In genomic region chr13:44575035-44575434, GRCh38 we compare ENCODE assay signal across 10 cellular contexts. TPM values are rescaled to one million over a fixed set of nuclear protein-coding genes. Genes with fewer than 3 reads are reported as not detected.
DNase-seq lines count a peak whose midpoint lies in the region; ATAC-seq, FAIRE-seq and TF ChIP-seq lines count a peak whose summit lies in the region.
"Had no signal": no experiment of that assay in that cellular context is flagged by ENCODE, and none has a peak within 500 bp of the region (broad histone marks: within the 10 kb centered on the region; RNA-seq: fewer than 3 reads in every experiment).

No MANE protein-coding gene starts in this region.

- ATAC-seq in A549 (no peak), HG03354 (IDR thresholded peaks at IDR 0.05; ENCODE audit: poor library complexity, severe bottlenecking, unreplicated experiment) (no peak)
- ATAC-seq in central memory CD8-positive, alpha-beta T cell (replicated peaks; ENCODE audit: extremely low read depth, poor library complexity, severe bottlenecking) = no peak

- H3K4me1 ChIP-seq in A549 (peaks cover 56% of the 10 kb centered on the region), HUES48 (ENCODE audit: control insufficient read depth, insufficient read depth, low read length) (peaks cover 51% of the 10 kb centered on the region), muscle layer of duodenum (ENCODE audit: control insufficient read depth in 1 of 2, insufficient read depth in 2 of 2, low read length in 2 of 2) (peaks cover 17 to 30% of the 10 kb centered on the region in 2 donors)

- H3K27me3 ChIP-seq in HUES48 (ENCODE audit: control insufficient read depth, insufficient read depth, low read length) = no peaks in the 10 kb centered on the region
- H3K27me3 ChIP-seq in muscle layer of duodenum (ENCODE audit: low read depth, low read length) = no peaks in the 10 kb centered on the region

- TF ChIP-seq EP300 in A549 (IDR thresholded peaks at IDR 0.05) = no peak

- no peaks in the 10 kb centered on the region for H3K9me3 Mint-ChIP-seq in central memory CD8-positive, alpha-beta T cell

- no peaks in the 10 kb centered on the region for H3K27me3 Mint-ChIP-seq in central memory CD8-positive, alpha-beta T cell

- 80% methylated on average over 1 of the region's 1 CpG for WGBS in A549 (ENCODE audit: missing lambda C conversion rate)

- peak overlapping the region; percentile 97 for H3K4me3 Mint-ChIP-seq in central memory CD8-positive, alpha-beta T cell

- peaks cover 48% of the 10 kb centered on the region for H3K4me1 Mint-ChIP-seq in central memory CD8-positive, alpha-beta T cell

- H3K27ac Mint-ChIP-seq in central memory CD8-positive, alpha-beta T cell (ENCODE audit: low read depth) = peak overlapping the region; percentile 91

- peaks cover 22% of the 10 kb centered on the region for H3K36me3 Mint-ChIP-seq in central memory CD8-positive, alpha-beta T cell (ENCODE audit: insufficient read depth)

- H3K4me2 ChIP-seq in A549 = peak overlapping the region; percentile 86

- H3K4me3 ChIP-seq in A549 (peak overlapping the region; percentile 96), HUES48 (ENCODE audit: low read depth, low read length) (peak overlapping the region; percentile 84), muscle layer of duodenum (ENCODE audit: low read depth in 1 of 2, low read length in 2 of 2) (peak overlapping the region; percentile 74 to 95)

- TF ChIP-seq RAD21 in A549 (conservative IDR thresholded peaks at IDR 0.05 in 1 of 2, IDR thresholded peaks at IDR 0.05 in 1 of 2) = no peak

- DNase-seq in A549 (ENCODE audit: low read depth in 1 of 2, low spot score in 1 of 2) (no peak), hippocampal formation (lab: John Stamatoyannopoulos, UW) (no peak), hepatic stellate cell (ENCODE audit: low spot score) (no peak), NCI-H2196 treated with DMSO at 0.1 percent for 48 hours (lab: John Stamatoyannopoulos, UW; ENCODE audit: unreplicated experiment) (no peak)
- DNase-seq in central memory CD8-positive, alpha-beta T cell (ENCODE audit: low spot score in 2 of 2) = no peak
- DNase-seq: NCI-H774 had no signal

- peak overlapping the region in 1 of 2 experiments; percentile 100; a peak in 3 of 6 replicates for H3K27ac ChIP-seq in A549
- H3K27ac ChIP-seq in HUES48 (ENCODE audit: low read depth, low read length) = no peak overlapping the region
- no peak overlapping the region for H3K27ac ChIP-seq in muscle layer of duodenum (ENCODE audit: low read length)

- H3K9ac ChIP-seq in HUES48 (ENCODE audit: low read depth, low read length) = no peak overlapping the region

- no peak for TF ChIP-seq CTCF in A549 (IDR thresholded peaks at IDR 0.05)

- TF ChIP-seq POLR2A in A549 (IDR thresholded peaks at IDR 0.05; ENCODE audit: low read length) = no peak

- CTCF ChIA-PET in A549 (lab: Yijun Ruan, JAX) = interaction anchor here (2.2 kb wide), 1 partner anchor 92 kb away, joined by 11 read pairs; no protein-coding TSS in a partner anchor

- H3K9me3 ChIP-seq in A549 (no peaks in the 10 kb centered on the region), HUES48 (ENCODE audit: control insufficient read depth, insufficient read depth, low read length) (no peaks in the 10 kb centered on the region), muscle layer of duodenum (ENCODE audit: control insufficient read depth in 1 of 2, low read length in 2 of 2) (no peaks in the 10 kb centered on the region)

- POLR2A ChIA-PET in A549 (lab: Yijun Ruan, JAX) = interaction anchor here (0.9 kb wide), 1 partner anchor 343 kb away, joined by 3 read pairs; no protein-coding TSS in a partner anchor

- peaks cover 28% of the 10 kb centered on the region for H3K36me3 ChIP-seq in HUES48 (ENCODE audit: control insufficient read depth, insufficient read depth, low read length)
- H3K36me3 ChIP-seq in muscle layer of duodenum (ENCODE audit: control insufficient read depth in 1 of 2, insufficient read depth in 2 of 2, low read length in 2 of 2) = peaks cover 0 to 4% of the 10 kb centered on the region in 2 donors

- FAIRE-seq in A549 (lab: Jason Lieb, UNC) = no peak
- FAIRE-seq: G401.6 had no signal

TF ChIP-seq in A549, 52 proteins besides CTCF, POLR2A, EP300 and RAD21:
- TF ChIP-seq HOXB13 (CRISPR knock-in tag; IDR thresholded peaks at IDR 0.05; ENCODE audit: low read depth) = no peak
- TF ChIP-seq ELK1 (IDR thresholded peaks at IDR 0.05; ENCODE audit: low read depth, low read length) = no peak
- TF ChIP-seq REST (IDR thresholded peaks at IDR 0.05) = no peak
- TF ChIP-seq ZSCAN20 (CRISPR knock-in tag; IDR thresholded peaks at IDR 0.05) = no peak
- no peak for TF ChIP-seq TFCP2L1 (CRISPR knock-in tag; IDR thresholded peaks at IDR 0.05)
- no peak for TF ChIP-seq HEYL (CRISPR knock-in tag; IDR thresholded peaks at IDR 0.05)
- TF ChIP-seq ZFP36 (IDR thresholded peaks at IDR 0.05; ENCODE audit: borderline replicate concordance, partially characterized antibody) = no peak
- no peak for TF ChIP-seq MYC (IDR thresholded peaks at IDR 0.05; ENCODE audit: borderline replicate concordance, low read length)
- TF ChIP-seq SMC3 (IDR thresholded peaks at IDR 0.05) = no peak
- no peak for TF ChIP-seq HOXB5 (CRISPR knock-in tag; IDR thresholded peaks at IDR 0.05)
- no peak for TF ChIP-seq TP53 (CRISPR knock-in tag; IDR thresholded peaks at IDR 0.05)
- TF ChIP-seq KDM1A (IDR thresholded peaks at IDR 0.05; ENCODE audit: low read depth) = no peak
- no peak for TF ChIP-seq CHD4 (IDR thresholded peaks at IDR 0.05; ENCODE audit: borderline replicate concordance)
- TF ChIP-seq MAFK (IDR thresholded peaks at IDR 0.05; ENCODE audit: partially characterized antibody) = no peak
- no peak for TF ChIP-seq ESRRA (IDR thresholded peaks at IDR 0.05; ENCODE audit: borderline replicate concordance, low read length)
- no peak for TF ChIP-seq CEBPB (IDR thresholded peaks at IDR 0.05)

RNA-seq across cellular contexts. Expression of gene TSC22D1, which starts 1.1 kb away (rescaled TPM):
- polyA plus RNA-seq in A549 (2011; rRNA removed) (176 and 196 TPM in 2 replicates), A549 (2017; fragmentation: RNase III; extraction: RNeasy Plus Mini Kit Qiagen cat#74134 plus additional on column Dnase treatment) (52.3 to 73.7 TPM (median 66.8 TPM) in 3 replicates)
- polyA plus RNA-seq in A549 (2012; cell fraction: cytosol; rRNA removed) = 62.7 and 70.0 TPM in 2 replicates
- polyA plus RNA-seq in A549 (2012; cell fraction: nucleus; rRNA removed) = 48.0 and 67.9 TPM in 2 replicates
- polyA minus RNA-seq in A549 (2011; rRNA and poly(A)+ RNA removed) = 100 and 122 TPM in 2 replicates
